8 cellular contexts compared by ENCODE assay signal in the genomic region with DNA sequence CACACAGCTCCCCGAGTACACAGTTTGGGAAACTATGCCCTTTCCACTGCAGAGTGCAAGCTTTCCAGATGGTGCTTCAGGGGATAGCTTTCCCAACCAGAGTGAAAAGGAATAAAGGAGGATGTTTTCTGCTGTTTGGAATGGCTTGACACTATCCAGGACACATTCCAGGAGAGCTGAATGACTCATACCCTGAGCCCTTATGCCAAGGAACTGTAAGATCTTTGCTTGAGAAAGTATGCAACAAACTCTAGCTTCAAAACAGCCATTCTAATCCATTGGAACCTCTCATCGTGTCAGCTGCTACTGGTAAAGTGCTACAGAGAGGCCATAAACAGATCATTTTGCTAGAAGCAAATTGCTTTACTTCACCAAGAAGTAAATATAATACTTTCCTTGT. TPM values are rescaled to one million over a fixed set of nuclear protein-coding genes. Genes with fewer than 3 reads are reported as not detected.
A peak's percentile ranks its signal among the peaks of the same experiment; 100 is the strongest.
DNase-seq lines count a peak whose midpoint lies in the region; ATAC-seq and TF ChIP-seq lines count a peak whose summit lies in the region.

No MANE protein-coding gene starts in this region.

- H3K4me3 ChIP-seq in GM23248 (peak overlapping the region; percentile 49), right atrium auricular region (peak overlapping the region in 1 of 2 donors; percentile 12), skin epidermis (no peak overlapping the region)

- in situ Hi-C loops in GM23248 (cut with MboI): no loop called here

- no peak for TF ChIP-seq CTCF in right atrium auricular region (IDR thresholded peaks at IDR 0.05)

- H3F3A ChIP-seq in GM23248 (ENCODE audit: insufficient read depth): peaks cover 74% of the 10 kb centered on the region

- no peaks in the 10 kb centered on the region for H3K9me2 ChIP-seq in GM23248 (ENCODE audit: insufficient read depth)

- peak overlapping the region; percentile 65 for H3K9ac ChIP-seq in GM23248

- no peaks in the 10 kb centered on the region for H3K27me3 ChIP-seq in GM23248 (replicated peaks; ENCODE audit: insufficient read depth)
- no peaks in the 10 kb centered on the region for H3K27me3 ChIP-seq in right atrium auricular region

- ATAC-seq in GM18517 (IDR thresholded peaks at IDR 0.05; ENCODE audit: unreplicated experiment): no peak

- no peaks in the 10 kb centered on the region for H3K36me3 ChIP-seq in GM23248 (ENCODE audit: low read depth)
- peaks cover 6% of the 10 kb centered on the region for H3K36me3 ChIP-seq in right atrium auricular region

- H3K9me3 ChIP-seq in GM23248 (ENCODE audit: low read depth) (no peaks in the 10 kb centered on the region), right atrium auricular region (no peaks in the 10 kb centered on the region)

- H2AFZ ChIP-seq in GM23248: no peak overlapping the region

- H3K79me2 ChIP-seq in GM23248 (ENCODE audit: insufficient read depth): peaks cover 41% of the 10 kb centered on the region

- H3K4me2 ChIP-seq in GM23248 (ENCODE audit: unreplicated experiment): peak overlapping the region; percentile 77

- DNase-seq in GM23248: peak; percentile 95
- peak; percentile 68 for DNase-seq in right atrium auricular region (ENCODE audit: low spot score)
- DNase-seq in DMS53 (lab: John Stamatoyannopoulos, UW): no peak
- DNase-seq in NCI-H2107 (lab: John Stamatoyannopoulos, UW): no peak
- DNase-seq in MV-4-11 (lab: John Stamatoyannopoulos, UW): no peak

- H3K4me1 ChIP-seq in GM23248 (ENCODE audit: insufficient read depth) (peaks cover 53% of the 10 kb centered on the region), right atrium auricular region (peaks cover 0 to 51% of the 10 kb centered on the region in 2 donors)

- H3K27ac ChIP-seq in GM23248 (peak overlapping the region; percentile 92), angular gyrus (ENCODE audit: low read depth, low read length) (peak overlapping the region; percentile 94), right atrium auricular region (peak overlapping the region; percentile 64 to 82), skin epidermis (peak overlapping the region in 11 of 21 experiments; percentile 10 to 67 (median 59))

- 0% methylated on average over 2 of the region's 2 CpGs for WGBS in GM23248 (ENCODE audit: low coverage in 1 of 2, low lambda C conversion rate in 2 of 2, missing lambda C conversion rate in 2 of 2), 2 experiments

- H4K20me1 ChIP-seq in GM23248 (ENCODE audit: insufficient read depth): no peaks in the 10 kb centered on the region

RNA-seq across cellular contexts. Expression of a gene that starts 33.6 kb away (rescaled TPM):
- 24.2 TPM in 2 replicates for total RNA-seq in GM23248 (2014; rRNA removed; shearing (Covaris generic))
- 19.5 and 20.1 TPM in 2 replicates for polyA plus RNA-seq in GM23248 (2016; fragmentation: Nextera tagmentation; extraction: Ambion mirVana)
- total RNA-seq in right atrium auricular region: 10 to 100 TPM; 13.9 to 16.7 TPM

Comparison
In these comparisons a context has a peak if more than half of its experiments do, and no peak if none do; other contexts are left out.
1. DNase-seq: peak in GM23248 (single experiment) and right atrium auricular region (single experiment); none in DMS53 (single experiment), NCI-H2107 (single experiment) and MV-4-11 (single experiment).
2. Peak in every context shown above with its lines, with median percentiles within 50 percentile points of each other: H3K27ac ChIP-seq.